In the genomic region with DNA sequence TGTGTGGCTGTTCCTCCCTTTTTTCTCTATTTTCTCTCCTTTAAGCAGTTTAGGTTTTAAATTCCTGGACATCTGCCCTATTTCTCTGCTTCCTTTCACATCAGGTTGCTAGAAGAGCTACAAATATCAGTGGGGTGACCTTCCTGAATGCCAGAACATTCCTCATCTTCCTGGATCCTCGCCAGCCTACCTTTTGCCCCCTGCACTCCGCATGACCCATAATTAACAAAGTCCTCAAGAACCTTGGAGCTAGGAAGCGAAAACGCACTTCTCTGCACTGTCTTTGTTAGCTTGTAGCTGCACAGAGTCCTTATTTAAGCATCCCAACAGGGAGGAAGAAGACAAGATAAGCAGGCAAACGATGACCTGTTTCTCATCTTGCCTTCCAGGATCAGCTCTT, we compare ENCODE assay signal across 15 cellular contexts. TPM values are rescaled to one million over a fixed set of nuclear protein-coding genes. Genes with fewer than 3 reads are reported as not detected.
DNase-seq lines count a peak whose midpoint lies in the region; ATAC-seq lines count a peak whose summit lies in the region.
"Had no signal": no experiment of that assay in that cellular context is flagged by ENCODE, and none has a peak within 500 bp of the region (broad histone marks: within the 10 kb centered on the region; RNA-seq: fewer than 3 reads in every experiment).

No MANE protein-coding gene starts in this region.

- no peaks in the 10 kb centered on the region for H3K36me3 ChIP-seq in mesendoderm (ENCODE audit: control insufficient read depth, insufficient read depth, low read length)
- H3K36me3 ChIP-seq: BLaER1 had no signal

- H3K27me3 ChIP-seq in mesendoderm (ENCODE audit: insufficient read depth, low read length, poor library complexity), result no peaks in the 10 kb centered on the region
- H3K27me3 ChIP-seq: BLaER1 had no signal

- H3K4me1 Mint-ChIP-seq in T-helper 2 cell treated with Interferon-gamma antibody and Interleukin-4, amounts not matched to agents 5 μg/mL and 100 μg/mL, for 36 hours (ENCODE audit: low read depth), result peaks cover 74% of the 10 kb centered on the region
- peaks cover 2% of the 10 kb centered on the region for H3K4me1 Mint-ChIP-seq in activated naive CD8-positive, alpha-beta T cell (ENCODE audit: low read depth)
- H3K4me1 Mint-ChIP-seq in activated naive CD8-positive, alpha-beta T cell treated with anti-CD3 and anti-CD28 coated beads for 36 hours, result peaks cover 26% of the 10 kb centered on the region
- peaks cover 31% of the 10 kb centered on the region for H3K4me1 Mint-ChIP-seq in stimulated activated memory B cell treated with anti-CD40 and anti-IgM and Interleukin-4, amounts not matched to agents 10 μg/mL and 1 μg/mL and 100 μg/mL, for 72 hours

- no peak overlapping the region for H3K27ac ChIP-seq in mesendoderm (ENCODE audit: low read depth, low read length)
- H3K27ac ChIP-seq: BLaER1, HL-60 had no signal

- H4K5ac ChIP-seq in mesendoderm (ENCODE audit: low read length), result no peak overlapping the region

- no peaks in the 10 kb centered on the region for H3K9me3 Mint-ChIP-seq in T-helper 2 cell treated with Interferon-gamma antibody and Interleukin-4, amounts not matched to agents 5 μg/mL and 100 μg/mL, for 36 hours
- H3K9me3 Mint-ChIP-seq in activated naive CD8-positive, alpha-beta T cell (ENCODE audit: low read depth), result no peaks in the 10 kb centered on the region
- H3K9me3 Mint-ChIP-seq in activated naive CD8-positive, alpha-beta T cell treated with anti-CD3 and anti-CD28 coated beads for 36 hours, result no peaks in the 10 kb centered on the region
- no peaks in the 10 kb centered on the region for H3K9me3 Mint-ChIP-seq in stimulated activated memory B cell treated with anti-CD40 and anti-IgM and Interleukin-4, amounts not matched to agents 10 μg/mL and 1 μg/mL and 100 μg/mL, for 72 hours
- H3K9me3 Mint-ChIP-seq: HFFc6 had no signal

- H3K23ac ChIP-seq in mesendoderm (ENCODE audit: low read length), result peak overlapping the region; percentile 60

- peak overlapping the region; percentile 2 for H3K27ac Mint-ChIP-seq in T-helper 2 cell treated with Interferon-gamma antibody and Interleukin-4, amounts not matched to agents 5 μg/mL and 100 μg/mL, for 36 hours
- H3K27ac Mint-ChIP-seq in activated naive CD8-positive, alpha-beta T cell, result peak overlapping the region; percentile 64
- H3K27ac Mint-ChIP-seq in activated naive CD8-positive, alpha-beta T cell treated with anti-CD3 and anti-CD28 coated beads for 36 hours, result no peak overlapping the region
- no peak overlapping the region for H3K27ac Mint-ChIP-seq in stimulated activated memory B cell treated with anti-CD40 and anti-IgM and Interleukin-4, amounts not matched to agents 10 μg/mL and 1 μg/mL and 100 μg/mL, for 72 hours
- H3K27ac Mint-ChIP-seq: HFFc6 had no signal

- H3K79me2 ChIP-seq in mesendoderm (ENCODE audit: control insufficient read depth, insufficient read depth, low read length), result no peaks in the 10 kb centered on the region

- H3K36me3 Mint-ChIP-seq in T-helper 2 cell treated with Interferon-gamma antibody and Interleukin-4, amounts not matched to agents 5 μg/mL and 100 μg/mL, for 36 hours (ENCODE audit: low read depth), result peaks cover 79% of the 10 kb centered on the region
- peaks cover 30% of the 10 kb centered on the region for H3K36me3 Mint-ChIP-seq in activated naive CD8-positive, alpha-beta T cell
- H3K36me3 Mint-ChIP-seq in activated naive CD8-positive, alpha-beta T cell treated with anti-CD3 and anti-CD28 coated beads for 36 hours, result peaks cover 75% of the 10 kb centered on the region
- H3K36me3 Mint-ChIP-seq in stimulated activated memory B cell treated with anti-CD40 and anti-IgM and Interleukin-4, amounts not matched to agents 10 μg/mL and 1 μg/mL and 100 μg/mL, for 72 hours, result peaks cover 54% of the 10 kb centered on the region

- no CpG with 5 or more reads among the region's 5 CpGs for WGBS in mesendoderm (ENCODE audit: extremely low coverage, insufficient coverage, low lambda C conversion rate)

- H3K4me1 ChIP-seq in mesendoderm (ENCODE audit: control insufficient read depth, low read depth, low read length), result no peaks in the 10 kb centered on the region

- H3K4me3 Mint-ChIP-seq in T-helper 2 cell treated with Interferon-gamma antibody and Interleukin-4, amounts not matched to agents 5 μg/mL and 100 μg/mL, for 36 hours, result no peak overlapping the region
- no peak overlapping the region for H3K4me3 Mint-ChIP-seq in activated naive CD8-positive, alpha-beta T cell
- H3K4me3 Mint-ChIP-seq in activated naive CD8-positive, alpha-beta T cell treated with anti-CD3 and anti-CD28 coated beads for 36 hours, result no peak overlapping the region
- H3K4me3 Mint-ChIP-seq in stimulated activated memory B cell treated with anti-CD40 and anti-IgM and Interleukin-4, amounts not matched to agents 10 μg/mL and 1 μg/mL and 100 μg/mL, for 72 hours, result no peak overlapping the region
- H3K4me3 Mint-ChIP-seq: HFFc6 had no signal

- no peak for DNase-seq in T-helper 2 cell treated with Interferon-gamma antibody and Interleukin-4, amounts not matched to agents 5 μg/mL and 100 μg/mL, for 36 hours (ENCODE audit: low spot score)
- DNase-seq in T-helper 2 cell, result no peak
- DNase-seq in activated naive CD8-positive, alpha-beta T cell treated with anti-CD3 and anti-CD28 coated beads for 36 hours, result no peak
- no peak for DNase-seq in mesendoderm
- DNase-seq in NCI-H2196 (lab: John Stamatoyannopoulos, UW; ENCODE audit: unreplicated experiment), result no peak
- DNase-seq: 8988T, AML-193, DMS53, GF-D8, HCEC 1CT, HFFc6 had no signal

- H3K9ac ChIP-seq in mesendoderm (ENCODE audit: low read length), result no peak overlapping the region
- H3K9ac ChIP-seq: BLaER1 had no signal

- H2BK120ac ChIP-seq in mesendoderm (ENCODE audit: low read depth, low read length), result no peak overlapping the region

- H3K4me2 ChIP-seq in mesendoderm (ENCODE audit: low read length), result no peak overlapping the region
- H3K4me2 ChIP-seq: BLaER1 had no signal

- H3K18ac ChIP-seq in mesendoderm (ENCODE audit: low read length), result no peak overlapping the region

- H2BK15ac ChIP-seq in mesendoderm (replicated peaks; ENCODE audit: low read depth), result no peak overlapping the region

- no peak overlapping the region for H4K8ac ChIP-seq in mesendoderm (ENCODE audit: low read depth, low read length)

- ATAC-seq in stimulated activated memory B cell treated with anti-CD40 and anti-IgM and Interleukin-4, amounts not matched to agents 10 μg/mL and 1 μg/mL and 100 μg/mL, for 72 hours, result no peak

- no peak overlapping the region for H3K56ac ChIP-seq in mesendoderm (ENCODE audit: low read length)

- no peak overlapping the region for H2AK5ac ChIP-seq in mesendoderm (ENCODE audit: low read length)

- no peaks in the 10 kb centered on the region for H3K27me3 Mint-ChIP-seq in T-helper 2 cell treated with Interferon-gamma antibody and Interleukin-4, amounts not matched to agents 5 μg/mL and 100 μg/mL, for 36 hours (ENCODE audit: low read depth)
- H3K27me3 Mint-ChIP-seq in activated naive CD8-positive, alpha-beta T cell, result peaks cover 3% of the 10 kb centered on the region
- H3K27me3 Mint-ChIP-seq in activated naive CD8-positive, alpha-beta T cell treated with anti-CD3 and anti-CD28 coated beads for 36 hours, result no peaks in the 10 kb centered on the region
- peaks cover 3% of the 10 kb centered on the region for H3K27me3 Mint-ChIP-seq in stimulated activated memory B cell treated with anti-CD40 and anti-IgM and Interleukin-4, amounts not matched to agents 10 μg/mL and 1 μg/mL and 100 μg/mL, for 72 hours

- no peak overlapping the region for H3K4ac ChIP-seq in mesendoderm (ENCODE audit: low read depth, low read length)

- no peaks in the 10 kb centered on the region for H3K79me1 ChIP-seq in mesendoderm (ENCODE audit: low read length)

- H3K4me3 ChIP-seq in mesendoderm (ENCODE audit: low read length), result no peak overlapping the region
- H3K4me3 ChIP-seq: BLaER1 had no signal

- no peak overlapping the region for H2BK5ac ChIP-seq in mesendoderm (ENCODE audit: low read length)

RNA-seq across cellular contexts. Expression of gene VDR, which starts 30.5 kb away (rescaled TPM):
- total RNA-seq in activated naive CD8-positive, alpha-beta T cell treated with anti-CD3 and anti-CD28 coated beads for 36 hours, result 10 to 100 TPM; 55.8 TPM
- 0.31 TPM for polyA plus RNA-seq in mesendoderm (2013, experiment 1 of 2)
- polyA plus RNA-seq in mesendoderm (2013, experiment 2 of 2), result 0.25 TPM

RNA-seq across cellular contexts. Expression of gene HDAC7, which starts 54.6 kb away (rescaled TPM):
- total RNA-seq in activated naive CD8-positive, alpha-beta T cell treated with anti-CD3 and anti-CD28 coated beads for 36 hours, result 100 to 1,000 TPM; 233 to 246 TPM
- 50.1 TPM for polyA plus RNA-seq in mesendoderm (2013, experiment 1 of 2)
- polyA plus RNA-seq in mesendoderm (2013, experiment 2 of 2), result 51.3 TPM

Comparison
In these comparisons a context has a peak if more than half of its experiments do, and no peak if none do; other contexts are left out.
1. H3K27ac Mint-ChIP-seq: peak in T-helper 2 cell treated with Interferon-gamma antibody and Interleukin-4, amounts not matched to agents 5 μg/mL and 100 μg/mL, for 36 hours (single experiment) and activated naive CD8-positive, alpha-beta T cell (single experiment); none in activated naive CD8-positive, alpha-beta T cell treated with anti-CD3 and anti-CD28 coated beads for 36 hours (single experiment) and stimulated activated memory B cell treated with anti-CD40 and anti-IgM and Interleukin-4, amounts not matched to agents 10 μg/mL and 1 μg/mL and 100 μg/mL, for 72 hours (single experiment).